In the genomic region with DNA sequence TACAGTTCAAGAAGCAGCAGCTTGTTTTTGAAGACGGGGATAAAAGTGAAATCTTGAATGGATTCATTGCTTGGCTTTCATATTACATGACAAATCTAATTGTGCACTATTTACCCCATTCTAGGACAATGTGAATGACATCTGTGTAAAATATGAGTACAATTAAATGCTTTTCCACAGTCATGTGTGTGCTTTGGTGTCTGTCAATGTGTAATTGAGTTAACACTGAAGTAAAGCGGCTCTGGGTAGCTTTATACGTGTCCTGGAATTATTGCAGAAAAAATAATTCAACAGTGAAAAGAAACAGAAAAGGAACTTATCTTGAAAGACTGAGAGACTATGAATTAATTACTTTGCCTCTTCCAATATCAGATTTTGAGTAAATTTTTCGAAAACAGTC, we compare ENCODE assay signal across 5 cellular contexts.
"Had no signal": no experiment of that assay in that cellular context is flagged by ENCODE, and none has a peak within 500 bp of the region (broad histone marks: within the 10 kb centered on the region; RNA-seq: fewer than 3 reads in every experiment).

No MANE protein-coding gene starts in this region.

- H3K4me3 ChIP-seq: K562 had no signal

- H2AFZ ChIP-seq: GM23338 had no signal

- H3K4me3 Mint-ChIP-seq: GM23338, H9 had no signal

- DNase-seq: H9, HCEC 1CT, IMR-90 had no signal

- ATAC-seq: GM23338, K562 had no signal
